ENCODE assay signal across 1 cellular context in genomic region chr3:170840291-170840859, GRCh38.
TF ChIP-seq lines count a peak whose summit lies in the region.

No MANE protein-coding gene starts in this region.

TF ChIP-seq in K562, 482 proteins besides CTCF, POLR2A, EP300 and RAD21:
- peak; percentile 44 for TF ChIP-seq ZNF316 (IDR thresholded peaks at IDR 0.05)
- peak; percentile 83 for TF ChIP-seq CEBPB (tag; IDR thresholded peaks at IDR 0.05)
- no peak for TF ChIP-seq ATF7 (IDR thresholded peaks at IDR 0.05)
- no peak for TF ChIP-seq CEBPG (CRISPR knock-in tag; IDR thresholded peaks at IDR 0.05)
- peak in 1 of 2 experiments; percentile 68; a peak in 2 of 4 replicates for TF ChIP-seq CEBPG (tag; conservative IDR thresholded peaks at IDR 0.05 in 1 of 2, IDR thresholded peaks at IDR 0.05 in 1 of 2)
- no peak for TF ChIP-seq RAD51 (IDR thresholded peaks at IDR 0.05; ENCODE audit: borderline replicate concordance, low read depth)
- no peak for TF ChIP-seq XRCC5 (IDR thresholded peaks at IDR 0.05; ENCODE audit: low read depth, low read length)
- TF ChIP-seq PML (IDR thresholded peaks at IDR 0.05; ENCODE audit: low read length): no peak
- TF ChIP-seq DNMT1 (IDR thresholded peaks at IDR 0.05): no peak
- no peak for TF ChIP-seq HOXB6 (CRISPR knock-in tag; IDR thresholded peaks at IDR 0.05; ENCODE audit: borderline replicate concordance)
